ENCODE assay signal across 1 cellular context in the genomic region with DNA sequence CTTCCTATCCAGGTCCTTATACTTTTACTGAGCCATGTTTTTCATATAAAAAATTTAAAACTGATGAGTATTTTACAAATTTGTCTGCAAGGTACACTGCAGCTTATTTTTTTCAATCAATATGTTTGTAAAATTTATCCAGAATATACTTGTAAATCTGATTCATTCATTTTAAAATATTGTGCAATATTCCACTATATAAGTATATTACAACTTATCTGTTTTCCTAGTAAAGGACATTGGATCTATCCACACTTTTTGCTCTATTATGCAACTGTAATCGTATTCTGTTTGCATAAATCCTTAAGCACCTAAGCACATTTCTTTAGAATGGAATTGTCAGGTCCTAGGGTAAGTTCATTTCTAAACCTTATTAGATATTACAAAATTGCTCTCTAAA.
TF ChIP-seq lines count a peak whose summit lies in the region.

No MANE protein-coding gene starts in this region.

TF ChIP-seq in HepG2, 621 proteins besides CTCF, POLR2A, EP300 and RAD21 (continued from another document):
- TF ChIP-seq, protein P1, sequence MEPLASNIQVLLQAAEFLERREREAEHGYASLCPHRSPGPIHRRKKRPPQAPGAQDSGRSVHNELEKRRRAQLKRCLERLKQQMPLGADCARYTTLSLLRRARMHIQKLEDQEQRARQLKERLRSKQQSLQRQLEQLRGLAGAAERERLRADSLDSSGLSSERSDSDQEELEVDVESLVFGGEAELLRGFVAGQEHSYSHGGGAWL (CRISPR knock-in tag; IDR thresholded peaks at IDR 0.05): no peak
- TF ChIP-seq CEBPB (IDR thresholded peaks at IDR 0.05; ENCODE audit: borderline replicate concordance, low read depth, low read length) (0 out of 2 replicates have a peak, but pooled peaks have one; percentile 59), ELF4 (CRISPR knock-in tag; IDR thresholded peaks at IDR 0.05; ENCODE audit: borderline replicate concordance) (no peak), ZNF556 (CRISPR knock-in tag; IDR thresholded peaks at IDR 0.05; ENCODE audit: borderline replicate concordance) (no peak), ZNF660 (CRISPR knock-in tag; IDR thresholded peaks at IDR 0.05; ENCODE audit: borderline replicate concordance, low read depth) (no peak), NFE2 (CRISPR knock-in tag; IDR thresholded peaks at IDR 0.05) (no peak), SSRP1 (CRISPR knock-in tag; IDR thresholded peaks at IDR 0.05) (no peak), CC2D1A (CRISPR knock-in tag; IDR thresholded peaks at IDR 0.05) (no peak), SYNCRIP (IDR thresholded peaks at IDR 0.05; ENCODE audit: insufficient read depth, low read depth, low read length) (no peak), CEBPG (CRISPR knock-in tag; IDR thresholded peaks at IDR 0.05) (0 out of 2 replicates have a peak, but pooled peaks have one; percentile 39), FOXJ3 (CRISPR knock-in tag; IDR thresholded peaks at IDR 0.05; ENCODE audit: borderline replicate concordance) (no peak)
TF ChIP-seq in HepG2: peak in this region for 2.
